In genomic region chr1:24673336-24673735, GRCh38 we compare ENCODE assay signal across 13 cellular contexts. TPM values are rescaled to one million over a fixed set of nuclear protein-coding genes. Genes with fewer than 3 reads are reported as not detected.
DNase-seq lines count a peak whose midpoint lies in the region; ATAC-seq and TF ChIP-seq lines count a peak whose summit lies in the region.
"Had no signal": no experiment of that assay in that cellular context is flagged by ENCODE, and none has a peak within 500 bp of the region (broad histone marks: within the 10 kb centered on the region; RNA-seq: fewer than 3 reads in every experiment).

No MANE protein-coding gene starts in this region.

- H3K4me1 Mint-ChIP-seq in chondrocyte (ENCODE audit: low read depth) (peaks cover 17% of the 10 kb centered on the region), natural killer cell (peaks cover 12 to 21% of the 10 kb centered on the region in 2 donors)

- ATAC-seq in natural killer cell (no peak), HG02623 (IDR thresholded peaks at IDR 0.05; ENCODE audit: unreplicated experiment) (no peak), HG03025 (IDR thresholded peaks at IDR 0.05; ENCODE audit: low FRiP score, unreplicated experiment) (no peak)
- ATAC-seq: lower lobe of right lung had no signal

- H3K4me3 Mint-ChIP-seq in chondrocyte (ENCODE audit: unreplicated experiment) (no peak overlapping the region), natural killer cell (no peak overlapping the region)
- H3K4me3 Mint-ChIP-seq: activated naive CD4-positive, alpha-beta T cell treated with anti-CD3 and anti-CD28 coated beads for 36 hours had no signal

- peak; percentile 64 for DNase-seq in COLO829 (ENCODE audit: low spot score)
- peak; percentile 34 for DNase-seq in NCI-H226
- no peak for DNase-seq in chondrocyte (ENCODE audit: low spot score)
- no peak for DNase-seq in natural killer cell
- no peak for DNase-seq in H4 (ENCODE audit: low spot score)
- DNase-seq in hepatic stellate cell (ENCODE audit: low spot score), result no peak
- DNase-seq: activated naive CD4-positive, alpha-beta T cell treated with anti-CD3 and anti-CD28 coated beads for 36 hours; effector CD4-positive, alpha-beta T cell; lower lobe of right lung; NCI-H187 treated with DMSO at 0.1 percent for 48 hours; stimulated activated CD4-positive, alpha-beta T cell treated with anti-CD3 and anti-CD28 coated beads, Interleukin-1b, Interleukin-23, amount 100 ng/mL, for 48 hours had no signal

- peak overlapping the region; percentile 75 for H3K27ac Mint-ChIP-seq in chondrocyte (ENCODE audit: unreplicated experiment)
- peak overlapping the region; percentile 37 to 38 for H3K27ac Mint-ChIP-seq in natural killer cell

- no peak for TF ChIP-seq CTCF in chondrocyte (IDR thresholded peaks at IDR 0.05)
- TF ChIP-seq CTCF in natural killer cell (IDR thresholded peaks at IDR 0.05), result no peak

- H3K27me3 Mint-ChIP-seq in chondrocyte (ENCODE audit: low read depth) (no peaks in the 10 kb centered on the region), natural killer cell (ENCODE audit: low read depth in 2 of 2) (no peaks in the 10 kb centered on the region)

- H3K9me3 Mint-ChIP-seq in chondrocyte (ENCODE audit: low read depth), result peaks cover 4% of the 10 kb centered on the region
- no peaks in the 10 kb centered on the region for H3K9me3 Mint-ChIP-seq in natural killer cell
- H3K9me3 Mint-ChIP-seq: activated naive CD4-positive, alpha-beta T cell treated with anti-CD3 and anti-CD28 coated beads for 36 hours had no signal

- H3K36me3 Mint-ChIP-seq in chondrocyte (ENCODE audit: low read depth) (peaks cover 39% of the 10 kb centered on the region), natural killer cell (peaks cover 39% of the 10 kb centered on the region)

- intact Hi-C loops in natural killer cell (cut with micrococcal nuclease), result no loop called here

RNA-seq across cellular contexts. Expression of gene SRRM1, which starts 30.2 kb away (rescaled TPM):
- 93.0 to 120 TPM (median 93.2 TPM) in 3 replicates for total RNA-seq in chondrocyte
- total RNA-seq in natural killer cell, result 100 to 1,000 TPM; 291 to 314 (median 302) TPM
- 21.0 and 34.3 TPM in 2 replicates for total RNA-seq in H4 (2014; rRNA removed; shearing (Covaris generic))

Comparison
In these comparisons a context has a peak if more than half of its experiments do, and no peak if none do; other contexts are left out.
1. DNase-seq: peak in COLO829 (single experiment) and NCI-H226 (single experiment); none in chondrocyte (single experiment), natural killer cell (single experiment), H4 (single experiment) and hepatic stellate cell (single experiment).